ENCODE assay signal across 14 cellular contexts in the genomic region with DNA sequence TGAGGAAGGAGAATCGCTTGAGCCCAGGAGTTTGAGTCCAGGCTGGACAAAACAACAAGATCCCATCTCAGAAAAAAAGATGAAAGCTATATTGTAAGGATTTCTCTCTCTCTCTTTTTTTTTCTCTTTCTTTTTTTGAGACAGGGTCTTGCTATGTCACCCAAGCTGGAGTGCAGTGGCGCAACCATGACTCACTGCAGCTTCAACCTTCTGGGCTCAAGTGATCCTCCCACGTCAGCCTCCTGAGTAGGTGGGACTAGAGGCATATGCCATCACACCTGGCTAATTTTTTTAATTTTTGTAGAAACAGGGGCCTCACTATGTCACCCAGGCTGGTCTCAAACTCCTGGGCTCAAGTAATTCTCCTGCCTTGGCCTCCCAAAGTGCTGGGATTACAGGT.
"Had no signal": no experiment of that assay in that cellular context is flagged by ENCODE, and none has a peak within 500 bp of the region (broad histone marks: within the 10 kb centered on the region; RNA-seq: fewer than 3 reads in every experiment).

No MANE protein-coding gene starts in this region.

- H3K27ac Mint-ChIP-seq: activated CD4-positive, alpha-beta T cell treated with anti-CD3 and anti-CD28 coated beads, Interleukin-2, amount 10 ng/mL, durations not matched to agents 24 days and 14 days; activated T-helper 1 cell treated with anti-CD3 and anti-CD28 coated beads, Interleukin-12 subunit alpha, Interleukin-12 subunit beta, Interleukin-2, Interleukin-4 antibody, amounts not matched to agents 30 ng/mL and 10 ng/mL and 1 ng/mL, durations not matched to agents 14 hours and 24 hours and 36 hours had no signal

- ATAC-seq: heart left ventricle; left ventricle myocardium superior; stimulated activated naive CD8-positive, alpha-beta T cell treated with anti-CD3 and anti-CD28 coated beads, Interleukin-15, Interleukin-2, amounts not matched to agents 100 U/mL and 50 U/mL, for 24 hours had no signal

- H3K4me1 ChIP-seq: colonic mucosa, sigmoid colon, suprapubic skin had no signal

- H3K9me3 Mint-ChIP-seq: activated CD4-positive, alpha-beta T cell treated with anti-CD3 and anti-CD28 coated beads, Interleukin-2, amount 10 ng/mL, durations not matched to agents 24 days and 14 days; activated T-helper 1 cell treated with anti-CD3 and anti-CD28 coated beads, Interleukin-12 subunit alpha, Interleukin-12 subunit beta, Interleukin-2, Interleukin-4 antibody, amounts not matched to agents 30 ng/mL and 10 ng/mL and 1 ng/mL, durations not matched to agents 14 hours and 24 hours and 36 hours had no signal

- H3K27ac ChIP-seq: colonic mucosa, heart left ventricle, sigmoid colon, suprapubic skin, upper lobe of left lung, WERI-Rb-1 had no signal

- H3K36me3 ChIP-seq: colonic mucosa, heart left ventricle, sigmoid colon, suprapubic skin, upper lobe of left lung, WERI-Rb-1 had no signal

- DNase-seq: activated CD4-positive, alpha-beta T cell treated with anti-CD3 and anti-CD28 coated beads, Interleukin-2, amount 10 ng/mL, durations not matched to agents 24 days and 14 days; activated naive CD4-positive, alpha-beta T cell treated with Interleukin-2 at 50 U/mL for 16 hours; colonic mucosa; heart left ventricle; left ventricle myocardium superior; sigmoid colon; stimulated activated CD4-positive, alpha-beta T cell treated with anti-CD3 and anti-CD28 coated beads, Interleukin-12 subunit alpha, Interleukin-12 subunit beta, amount 100 ng/mL, for 4 hours; stimulated activated CD4-positive, alpha-beta T cell treated with anti-CD3 and anti-CD28 coated beads, Interleukin-4, amount 100 ng/mL, for 1 hour; stimulated activated CD8-positive, alpha-beta memory T cell treated with anti-CD3 and anti-CD28 coated beads, Interleukin-4, amount 100 ng/mL, for 48 hours; stimulated activated naive CD8-positive, alpha-beta T cell treated with anti-CD3 and anti-CD28 coated beads, Interleukin-15, Interleukin-2, amounts not matched to agents 100 U/mL and 50 U/mL, for 24 hours; WERI-Rb-1 had no signal

- H3K4me3 Mint-ChIP-seq: activated CD4-positive, alpha-beta T cell treated with anti-CD3 and anti-CD28 coated beads, Interleukin-2, amount 10 ng/mL, durations not matched to agents 24 days and 14 days; activated T-helper 1 cell treated with anti-CD3 and anti-CD28 coated beads, Interleukin-12 subunit alpha, Interleukin-12 subunit beta, Interleukin-2, Interleukin-4 antibody, amounts not matched to agents 30 ng/mL and 10 ng/mL and 1 ng/mL, durations not matched to agents 14 hours and 24 hours and 36 hours had no signal

- H3K4me3 ChIP-seq: colonic mucosa, heart left ventricle, sigmoid colon, suprapubic skin, upper lobe of left lung had no signal

- H3K27me3 Mint-ChIP-seq: activated CD4-positive, alpha-beta T cell treated with anti-CD3 and anti-CD28 coated beads, Interleukin-2, amount 10 ng/mL, durations not matched to agents 24 days and 14 days had no signal

- H3K27me3 ChIP-seq: colonic mucosa, heart left ventricle, sigmoid colon, suprapubic skin, upper lobe of left lung had no signal

- H3K9me3 ChIP-seq: colonic mucosa, heart left ventricle, sigmoid colon, suprapubic skin, upper lobe of left lung had no signal
